12 cellular contexts compared by ENCODE assay signal in the genomic region with DNA sequence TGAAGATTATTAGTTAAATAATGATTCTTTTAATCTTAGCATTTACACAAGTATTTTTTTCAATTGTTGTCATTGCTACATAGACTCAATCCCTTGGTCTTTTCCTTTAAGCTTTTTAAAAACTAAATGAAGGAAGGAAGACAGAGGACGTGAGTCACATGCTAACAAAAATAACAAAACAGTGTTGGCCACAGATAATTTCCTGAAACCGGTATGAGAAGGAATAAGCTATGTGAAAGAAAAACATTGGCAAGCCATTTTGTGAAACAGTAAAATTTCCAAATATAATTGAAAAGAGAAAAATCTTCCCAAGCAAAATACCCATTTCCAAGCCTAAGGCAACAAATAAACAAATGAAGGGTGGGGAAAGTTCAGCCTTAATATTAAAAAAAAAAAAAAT.
DNase-seq lines count a peak whose midpoint lies in the region; ATAC-seq and TF ChIP-seq lines count a peak whose summit lies in the region.
"Had no signal": no experiment of that assay in that cellular context is flagged by ENCODE, and none has a peak within 500 bp of the region (broad histone marks: within the 10 kb centered on the region; RNA-seq: fewer than 3 reads in every experiment).

No MANE protein-coding gene starts in this region.

- DNase-seq in A172 (ENCODE audit: low spot score) (peak; percentile 65), LHCN-M2 (ENCODE audit: low read depth) (peak; percentile 96), cardiac fibroblast (ENCODE audit: low read depth in 2 of 2) (peak; percentile 83 to 95), kidney glomerular epithelial cell (lab: John Stamatoyannopoulos, UW) (peak; percentile 66), NCI-H2196 (lab: John Stamatoyannopoulos, UW; ENCODE audit: unreplicated experiment) (no peak), HEK293T (ENCODE audit: extremely low spot score) (no peak)
- DNase-seq: effector memory CD8-positive, alpha-beta T cell; left cardiac atrium; NCI-H446 treated with DMSO at 0.1 percent for 48 hours; small intestine had no signal

- H3K4me3 ChIP-seq in cardiac fibroblast (replicated peaks in 1 of 2; ENCODE audit: low read depth in 2 of 2, low read length in 2 of 2), result no peak overlapping the region

- no peak for TF ChIP-seq CTCF in cardiac fibroblast (IDR thresholded peaks at IDR 0.05; ENCODE audit: low read depth, low read length)

- ATAC-seq in HG03045 (IDR thresholded peaks at IDR 0.05; ENCODE audit: unreplicated experiment), result no peak
- no peak for ATAC-seq in GM19035 (IDR thresholded peaks at IDR 0.05; ENCODE audit: unreplicated experiment)
- ATAC-seq: effector memory CD8-positive, alpha-beta T cell had no signal

- POLR2A ChIA-PET in HEK293T (lab: Yijun Ruan, JAX), result no interaction called here

- CTCF ChIA-PET in HEK293T (lab: Yijun Ruan, JAX), result interaction anchor here (0.6 to 0.7 kb wide), 2 partner anchors 20 to 1879 kb away, joined by 3 read pairs; no protein-coding TSS in a partner anchor

TF ChIP-seq in HEK293T, 16 proteins besides CTCF, POLR2A, EP300 and RAD21:
- no peak for TF ChIP-seq CTBP1 (IDR thresholded peaks at IDR 0.05; ENCODE audit: borderline replicate concordance)
- no peak for TF ChIP-seq FOXA1 (IDR thresholded peaks at IDR 0.05)
- no peak for TF ChIP-seq FOXK2 (IDR thresholded peaks at IDR 0.05)
- no peak for TF ChIP-seq ZNF384 (IDR thresholded peaks at IDR 0.05)
- no peak for TF ChIP-seq FOXM1 (IDR thresholded peaks at IDR 0.05; ENCODE audit: borderline replicate concordance)
- TF ChIP-seq TARDBP (IDR thresholded peaks at IDR 0.05), result no peak
- no peak for TF ChIP-seq ARNT (IDR thresholded peaks at IDR 0.05)
- no peak for TF ChIP-seq ELF4 (IDR thresholded peaks at IDR 0.05)
- TF ChIP-seq SP1 (IDR thresholded peaks at IDR 0.05), result no peak
- TF ChIP-seq, protein P1, sequence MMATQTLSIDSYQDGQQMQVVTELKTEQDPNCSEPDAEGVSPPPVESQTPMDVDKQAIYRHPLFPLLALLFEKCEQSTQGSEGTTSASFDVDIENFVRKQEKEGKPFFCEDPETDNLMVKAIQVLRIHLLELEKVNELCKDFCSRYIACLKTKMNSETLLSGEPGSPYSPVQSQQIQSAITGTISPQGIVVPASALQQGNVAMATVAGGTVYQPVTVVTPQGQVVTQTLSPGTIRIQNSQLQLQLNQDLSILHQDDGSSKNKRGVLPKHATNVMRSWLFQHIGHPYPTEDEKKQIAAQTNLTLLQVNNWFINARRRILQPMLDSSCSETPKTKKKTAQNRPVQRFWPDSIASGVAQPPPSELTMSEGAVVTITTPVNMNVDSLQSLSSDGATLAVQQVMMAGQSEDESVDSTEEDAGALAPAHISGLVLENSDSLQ (IDR thresholded peaks at IDR 0.05), result no peak
TF ChIP-seq in HEK293T: peak in this region for 0.

Comparison
In these comparisons a context has a peak if more than half of its experiments do, and no peak if none do; other contexts are left out.
1. DNase-seq: peak in A172 (single experiment), LHCN-M2 (single experiment), cardiac fibroblast (2 of 2) and kidney glomerular epithelial cell (single experiment); none in NCI-H2196 (single experiment) and HEK293T (single experiment).